ENCODE assay signal across 8 cellular contexts in the genomic region with DNA sequence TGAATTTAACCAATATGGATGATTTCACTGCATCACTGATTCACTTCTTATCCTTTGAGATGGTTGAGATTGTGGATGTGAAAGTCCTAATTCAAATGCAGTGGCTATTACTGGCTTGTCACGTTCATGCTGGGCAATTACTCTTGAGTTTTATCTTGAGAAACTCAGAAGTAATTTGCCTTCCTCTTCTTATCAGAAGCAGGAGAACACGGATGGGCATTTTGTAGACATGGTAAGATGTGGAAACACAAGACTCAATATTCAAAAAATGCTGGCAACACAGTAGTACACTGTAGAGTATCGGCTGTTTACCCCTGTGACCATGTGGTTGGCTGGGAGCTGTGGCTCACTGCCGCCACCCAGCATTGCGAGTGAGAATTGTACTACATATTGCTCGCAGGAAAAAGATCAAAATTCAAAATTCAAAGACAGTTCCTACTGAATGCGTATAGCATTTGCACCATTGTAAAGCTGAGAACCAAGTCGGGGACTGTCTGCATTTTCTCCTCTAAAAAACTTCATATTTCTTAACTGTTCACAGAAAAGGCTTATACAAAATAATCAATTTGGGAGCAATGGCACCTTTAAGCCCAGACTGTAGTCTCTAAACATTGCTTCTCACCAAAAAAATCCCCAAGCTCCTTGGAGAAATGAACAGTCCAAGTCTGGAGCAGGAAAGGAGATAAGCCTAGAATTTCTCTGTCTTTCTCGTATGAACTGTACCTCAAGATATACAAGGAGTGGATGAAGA.
A peak's percentile ranks its signal among the peaks of the same experiment; 100 is the strongest.
DNase-seq lines count a peak whose midpoint lies in the region; ATAC-seq and TF ChIP-seq lines count a peak whose summit lies in the region.

No MANE protein-coding gene starts in this region.

- ATAC-seq in GM21526 (IDR thresholded peaks at IDR 0.05; ENCODE audit: low FRiP score, unreplicated experiment) (peak; percentile 93), activated B cell treated with CpG ODN at 0.5 μM for 24 hours (ENCODE audit: low read depth) (peak; percentile 98), omental fat pad (ENCODE audit: low FRiP score) (no peak)

- peaks cover 9% of the 10 kb centered on the region for H3K4me1 Mint-ChIP-seq in activated B cell treated with CpG ODN at 0.5 μM for 24 hours

- H3K27me3 Mint-ChIP-seq in activated B cell treated with CpG ODN at 0.5 μM for 24 hours: no peaks in the 10 kb centered on the region

- no peak for TF ChIP-seq CTCF in activated B cell treated with CpG ODN at 0.5 μM for 24 hours (IDR thresholded peaks at IDR 0.05)
- TF ChIP-seq CTCF in omental fat pad (IDR thresholded peaks at IDR 0.05): no peak

- H3K4me3 Mint-ChIP-seq in activated B cell treated with CpG ODN at 0.5 μM for 24 hours: peak overlapping the region; percentile 70

- CTCF ChIA-PET in activated B cell treated with CpG ODN at 0.5 μM for 24 hours (lab: Charles Lee): interaction anchor here (0.7 to 6.4 kb wide), 20 partner anchors 11 to 318 kb away, joined by 3 to 65 read pairs (median 4); no protein-coding TSS in a partner anchor

- H3K36me3 Mint-ChIP-seq in activated B cell treated with CpG ODN at 0.5 μM for 24 hours (ENCODE audit: low read depth): no peaks in the 10 kb centered on the region

- no peaks in the 10 kb centered on the region for H3K9me3 Mint-ChIP-seq in activated B cell treated with CpG ODN at 0.5 μM for 24 hours

- no peak overlapping the region for H3K27ac ChIP-seq in substantia nigra (ENCODE audit: low read depth, low read length, poor library complexity, severe bottlenecking)

- DNase-seq in GM04504 (ENCODE audit: low read depth): peak; percentile 9
- DNase-seq in HuH-7.5 (ENCODE audit: low spot score): peak; percentile 31
- peak; percentile 20 for DNase-seq in activated B cell treated with CpG ODN at 0.5 μM for 24 hours
- DNase-seq in dermis blood vessel endothelial cell: peak; percentile 70
- peak; percentile 59 for DNase-seq in myocyte (ENCODE audit: low read depth)
- peak in 26 of 49 donors; percentile 1 to 57 (median 12) for DNase-seq in substantia nigra (lab: John Stamatoyannopoulos, UW)
- no peak for DNase-seq in omental fat pad (ENCODE audit: low spot score)

- intact Hi-C loops in activated B cell treated with CpG ODN at 0.5 μM for 24 hours (cut with micrococcal nuclease): loop anchor here (1.0 to 2.0 kb wide), 7 partner anchors 27 to 238 kb away; no protein-coding TSS in a partner anchor

- H3K27ac Mint-ChIP-seq in activated B cell treated with CpG ODN at 0.5 μM for 24 hours: peak overlapping the region; percentile 82

- POLR2A ChIA-PET in activated B cell treated with CpG ODN at 0.5 μM for 24 hours (lab: Charles Lee): interaction anchor here (0.7 to 2.5 kb wide), 6 partner anchors 11 to 238 kb away, joined by 3 to 22 read pairs (median 4); partner anchors contain the start of gene ELOVL5
